In the genomic region with DNA sequence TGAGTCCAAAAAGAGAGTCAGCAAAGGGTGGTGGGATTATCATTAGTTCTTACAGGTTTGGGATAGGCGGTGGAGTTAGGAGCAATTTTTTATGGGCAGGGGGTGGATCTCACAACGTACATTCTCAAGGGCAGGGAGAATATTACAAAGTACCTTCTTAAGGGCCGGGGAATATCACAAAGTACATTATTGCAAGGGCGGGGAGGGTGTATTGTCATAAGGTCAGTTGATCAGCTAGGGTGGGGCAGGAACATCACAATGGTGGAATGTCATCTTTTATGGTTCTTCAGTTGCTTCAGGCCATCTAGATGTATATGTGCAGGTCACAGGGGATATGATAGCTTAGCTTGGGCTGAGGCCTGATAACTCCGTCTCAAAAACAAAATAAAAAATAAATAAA, we compare ENCODE assay signal across 8 cellular contexts. TPM values are rescaled to one million over a fixed set of nuclear protein-coding genes. Genes with fewer than 3 reads are reported as not detected.
A peak's percentile ranks its signal among the peaks of the same experiment; 100 is the strongest.
DNase-seq lines count a peak whose midpoint lies in the region; ATAC-seq, FAIRE-seq and TF ChIP-seq lines count a peak whose summit lies in the region.
"Not testable (repeated sequence)": the region's sequence is repeated elsewhere in the genome, so short reads cannot be mapped to it uniquely, and the experiment has no call there.

No MANE protein-coding gene starts in this region.

- H3K27ac ChIP-seq in PC-9 = peak overlapping the region; percentile 77
- H3K27ac ChIP-seq in K562 (ENCODE audit: extremely low read depth, low read depth, low read length) = not testable (repeated sequence)
- H3K27ac ChIP-seq in transverse colon = peak overlapping the region; percentile 32 to 63 (median 42)

- H3K4me1 ChIP-seq in PC-9 (replicated peaks; ENCODE audit: insufficient read depth) = peaks cover 11% of the 10 kb centered on the region
- not testable (repeated sequence) for H3K4me1 ChIP-seq in K562 (replicated peaks in 1 of 2; ENCODE audit: control insufficient read depth in 2 of 2, insufficient read depth in 2 of 2, low read length in 2 of 2); mucosa of descending colon (ENCODE audit: low read depth); transverse colon

- H3K27ac Mint-ChIP-seq in MCF 10A (ENCODE audit: low read depth, unreplicated experiment) (peak overlapping the region; percentile 47), type B pancreatic cell (peak overlapping the region; percentile 20)

- not testable (repeated sequence) for H3K9me1 ChIP-seq in K562 (ENCODE audit: control insufficient read depth, insufficient read depth, low read length)

- not testable (repeated sequence) for H3K4me3 ChIP-seq in PC-9, K562, mucosa of descending colon, transverse colon

- not testable (repeated sequence) for H3K9ac ChIP-seq in K562 (ENCODE audit: insufficient read depth in 1 of 2, low read depth in 2 of 2, low read length in 2 of 2)

- H3K27me3 ChIP-seq in PC-9 (ENCODE audit: insufficient read depth, low read depth); K562 (ENCODE audit: control insufficient read depth in 2 of 2, insufficient read depth in 2 of 2, low read length in 2 of 2); transverse colon: not testable (repeated sequence)

- not testable (repeated sequence) for H3K36me3 Mint-ChIP-seq in MCF 10A (ENCODE audit: insufficient read depth, unreplicated experiment); type B pancreatic cell

- CTCF ChIA-PET in PC-9 (lab: Charles Lee); K562 (lab: Yijun Ruan, JAX; ENCODE audit: low intra/inter-chr PET ratio): not testable (repeated sequence)
- CTCF ChIA-PET in MCF 10A (lab: Yijun Ruan, JAX) = interaction anchor here (1.3 kb wide), 1 partner anchor 10 kb away, joined by 3 read pairs; no protein-coding TSS in a partner anchor

- not testable (repeated sequence) for TF ChIP-seq EP300 in K562 (IDR thresholded peaks at IDR 0.05; ENCODE audit: low read length); transverse colon (IDR thresholded peaks at IDR 0.05; ENCODE audit: low read depth)

- BruUV-seq in PC-9 (replicated peaks; lab: Mats Ljungman, UMichigan); K562 (replicated peaks; lab: Mats Ljungman, UMichigan); MCF 10A (replicated peaks; lab: Mats Ljungman, UMichigan): not testable (repeated sequence)

- not testable (repeated sequence) for H3K4me1 Mint-ChIP-seq in MCF 10A (ENCODE audit: insufficient read depth, unreplicated experiment); type B pancreatic cell (ENCODE audit: unreplicated experiment)

- not testable (repeated sequence) for H3K27me3 Mint-ChIP-seq in MCF 10A (ENCODE audit: insufficient read depth, unreplicated experiment)
- peaks cover 13% of the 10 kb centered on the region for H3K27me3 Mint-ChIP-seq in type B pancreatic cell

- in situ Hi-C loops in SK-MEL-5 (cut with HindIII; ENCODE audit: low pct_unique_long_range_greater_than_20kb, low sequenced_read_pairs); K562 (cut with MboI); transverse colon (cut with MboI; ENCODE audit: low pct_ligation_motif_present in 1 of 4, low pct_unique_long_range_greater_than_20kb in 1 of 4, low sequenced_read_pairs in 3 of 4): not testable (repeated sequence)

- H4K20me1 ChIP-seq in PC-9 (ENCODE audit: insufficient read depth); K562 (replicated peaks; ENCODE audit: control insufficient read depth, insufficient read depth, low read length): not testable (repeated sequence)

- H3F3A ChIP-seq in PC-9 (ENCODE audit: insufficient read depth, low read depth) = not testable (repeated sequence)

- H3K4me3 Mint-ChIP-seq in MCF 10A (ENCODE audit: unreplicated experiment); type B pancreatic cell: not testable (repeated sequence)

- H3K9me3 ChIP-seq in PC-9 (ENCODE audit: insufficient read depth, low read depth); K562 (replicated peaks; ENCODE audit: control insufficient read depth, insufficient read depth, low read depth, low read length); mucosa of descending colon; transverse colon: not testable (repeated sequence)

- peak overlapping the region; percentile 42 for H3K4me2 ChIP-seq in PC-9
- not testable (repeated sequence) for H3K4me2 ChIP-seq in K562 (ENCODE audit: insufficient read depth, low read length)

- H3K9me2 ChIP-seq in PC-9 (ENCODE audit: insufficient read depth) = not testable (repeated sequence)

- not testable (repeated sequence) for TF ChIP-seq RAD21 in K562 (CRISPR knock-in tag; conservative IDR thresholded peaks at IDR 0.05 in 1 of 2, IDR thresholded peaks at IDR 0.05 in 1 of 2)

- H3K36me3 ChIP-seq in PC-9 (ENCODE audit: low read depth); K562 (ENCODE audit: control insufficient read depth, insufficient read depth, low read length); mucosa of descending colon (ENCODE audit: low read depth); transverse colon: not testable (repeated sequence)

- DNase-seq in PC-9; K562 (ENCODE audit: extremely low read depth in 1 of 4, low spot score in 3 of 4); MCF 10A (ENCODE audit: unreplicated experiment); left colon; mucosa of descending colon; transverse colon; type B pancreatic cell (ENCODE audit: extremely low spot score, unreplicated experiment): not testable (repeated sequence)
- peak; percentile 10 for DNase-seq in SK-MEL-5 (ENCODE audit: low read depth, low spot score)

- H3K79me2 ChIP-seq in PC-9 (ENCODE audit: low read depth); K562 (ENCODE audit: control insufficient read depth, insufficient read depth, low read length): not testable (repeated sequence)

- WGBS in K562 (ENCODE audit: insufficient coverage, low coverage, missing lambda C conversion rate) = 54% methylated on average over 5 of the region's 5 CpGs
- 66 to 78% methylated on average over 3 to 5 of the region's 5 CpGs for whole genome bisulfite sequencing in transverse colon (ENCODE audit: low coverage in 1 of 2), 2 donors

- intact Hi-C loops in PC-9 (cut with micrococcal nuclease; ENCODE audit: unreplicated experiment); K562 (cut with micrococcal nuclease); MCF 10A (cut with micrococcal nuclease); left colon (cut with DNase I, micrococcal nuclease); mucosa of descending colon (cut with DNase I, micrococcal nuclease); transverse colon (cut with DNase I; ENCODE audit: low total_unique reads): not testable (repeated sequence)

- POLR2A ChIA-PET in PC-9 (lab: Charles Lee; ENCODE audit: unreplicated experiment); K562 (lab: Yijun Ruan, JAX): not testable (repeated sequence)
- POLR2A ChIA-PET in MCF 10A (lab: Yijun Ruan, JAX) = interaction anchor here (0.6 kb wide), 1 partner anchor 1074 kb away, joined by 3 read pairs; no protein-coding TSS in a partner anchor

- not testable (repeated sequence) for TF ChIP-seq POLR2A in K562 (conservative IDR thresholded peaks at IDR 0.05); transverse colon (IDR thresholded peaks at IDR 0.05)

- not testable (repeated sequence) for TF ChIP-seq CTCF in PC-9 (conservative IDR thresholded peaks at IDR 0.05); K562 (IDR thresholded peaks at IDR 0.05 in 2 of 3, conservative IDR thresholded peaks at IDR 0.05 in 1 of 3; ENCODE audit: insufficient read depth in 2 of 3, low read depth in 1 of 3, low read length in 3 of 3); MCF 10A (IDR thresholded peaks at IDR 0.05; ENCODE audit: unreplicated experiment); mucosa of descending colon (IDR thresholded peaks at IDR 0.05); transverse colon (IDR thresholded peaks at IDR 0.05); type B pancreatic cell (conservative IDR thresholded peaks at IDR 0.05)

- ATAC-seq in K562 = not testable (repeated sequence)
- ATAC-seq in left colon (peak; percentile 76), mucosa of descending colon (peak; percentile 64)

- not testable (repeated sequence) for H3K9me3 Mint-ChIP-seq in MCF 10A (ENCODE audit: unreplicated experiment); type B pancreatic cell

- H2AFZ ChIP-seq in PC-9; K562 (ENCODE audit: low read depth, low read length): not testable (repeated sequence)

- FAIRE-seq in K562 (lab: Jason Lieb, UNC) = not testable (repeated sequence)

RNA-seq across cellular contexts. Expression of gene SNAPC3, which starts 42.8 kb away (rescaled TPM):
- total RNA-seq in PC-9 (2021) = 11.3 and 13.7 TPM in 2 replicates
- 33.4 and 34.9 TPM in 2 replicates for total RNA-seq in SK-MEL-5 (2014; rRNA removed; shearing (Covaris generic))
- polyA plus RNA-seq in SK-MEL-5 (2015; cell fraction: cytosol; rRNA removed) = 22.4 and 30.8 TPM in 2 replicates
- 37.9 and 57.4 TPM in 2 replicates for polyA plus RNA-seq in SK-MEL-5 (2015; cell fraction: nucleus; rRNA removed)
- 30.6 and 85.4 TPM in 2 replicates for total RNA-seq in K562 (2011; cell fraction: chromatin; rRNA removed; ENCODE audit: low replicate concordance)
- total RNA-seq in K562 (2011; cell fraction: nucleolus; rRNA removed) = 16.7 and 19.3 TPM in 2 replicates
- total RNA-seq in K562 (2011; cell fraction: nucleoplasm; rRNA removed) = 31.8 and 43.8 TPM in 2 replicates
- total RNA-seq in K562 (2014; rRNA removed) = 20.4 and 21.9 TPM in 2 replicates
- total RNA-seq in K562 (2014; rRNA removed; fragmentation: Illumina TruSeq; extraction: Trizol) = 19.3 and 20.5 TPM in 2 replicates
- 19.8 and 19.9 TPM in 2 replicates for total RNA-seq in K562 (2015; rRNA removed; fragmentation: Illumina TruSeq; extraction: Trizol)
- total RNA-seq in K562 (2021) = 13.4 and 16.0 TPM in 2 replicates
- polyA plus RNA-seq in K562 (2011; rRNA removed) = 34.2 and 38.9 TPM in 2 replicates
- 8.8 and 18.8 TPM in 2 replicates for polyA plus RNA-seq in K562 (2011; cell fraction: cytosol; rRNA removed)
- 23.9 and 32.3 TPM in 2 replicates for polyA plus RNA-seq in K562 (2011; cell fraction: nucleus; rRNA removed)
- polyA plus RNA-seq in K562 (2012) = 13.3 and 16.8 TPM in 2 replicates
- 16.9 and 23.9 TPM in 2 replicates for polyA plus RNA-seq in K562 (2014; fragmentation: Illumina TruSeq; extraction: Trizol)
- polyA plus RNA-seq in K562 (2014; fragmentation: Nextera tagmentation; extraction: Ambion mirVana) = 1 to 10 TPM; 2.3 to 3.4 TPM
- polyA plus RNA-seq in K562 (2014; rRNA removed) = 17.6 and 21.4 TPM in 2 replicates
- 36.4 and 41.7 TPM in 2 replicates for polyA minus RNA-seq in K562 (2011; rRNA and poly(A)+ RNA removed)
- polyA minus RNA-seq in K562 (2011; cell fraction: cytosol; rRNA and poly(A)+ RNA removed) = 14.5 and 15.0 TPM in 2 replicates
- polyA minus RNA-seq in K562 (2011; cell fraction: nucleus; rRNA and poly(A)+ RNA removed) = 18.2 and 34.2 TPM in 2 replicates
- total RNA-seq in MCF 10A (2022) = 20.7 and 21.9 TPM in 2 replicates
- total RNA-seq in left colon = 10 to 100 TPM; 40.2 to 42.5 TPM
- total RNA-seq in mucosa of descending colon = 10 to 100 TPM; 32.2 to 44.9 (median 44.5) TPM
- 10 to 100 TPM; 44.9 to 70.7 (median 52.5) TPM for total RNA-seq in transverse colon
- 28.0 and 42.6 TPM in 2 replicates for total RNA-seq in type B pancreatic cell (ENCODE audit: low replicate concordance)
